In genomic region chr4:68656445-68656973, GRCh38 we compare ENCODE assay signal across 10 cellular contexts. TPM values are rescaled to one million over a fixed set of nuclear protein-coding genes. Genes with fewer than 3 reads are reported as not detected.
A peak's percentile ranks its signal among the peaks of the same experiment; 100 is the strongest.
DNase-seq lines count a peak whose midpoint lies in the region; ATAC-seq, FAIRE-seq and TF ChIP-seq lines count a peak whose summit lies in the region.
"Not testable (repeated sequence)": the region's sequence is repeated elsewhere in the genome, so short reads cannot be mapped to it uniquely, and the experiment has no call there.
"Had no signal": no experiment of that assay in that cellular context is flagged by ENCODE, and none has a peak within 500 bp of the region (broad histone marks: within the 10 kb centered on the region; RNA-seq: fewer than 3 reads in every experiment).

No MANE protein-coding gene starts in this region.

- not testable (repeated sequence) for H3K9ac ChIP-seq in GM12878 (ENCODE audit: control insufficient read depth, insufficient read depth, low read length)
- peak overlapping the region; percentile 72 for H3K9ac ChIP-seq in HepG2 (ENCODE audit: insufficient read depth, low read depth, low read length)

- H3K4me2 ChIP-seq in GM12878 (ENCODE audit: control insufficient read depth, insufficient read depth): peak overlapping the region; percentile 55
- peak overlapping the region; percentile 69 for H3K4me2 ChIP-seq in HepG2 (ENCODE audit: low read depth, low read length)

- CTCF ChIA-PET in GM12878 (lab: Yijun Ruan, JAX): interaction anchor here (0.7 to 1.0 kb wide), 2 partner anchors 31 to 368 kb away, joined by 3 to 4 read pairs; no protein-coding TSS in a partner anchor
- CTCF ChIA-PET in HepG2 (lab: Yijun Ruan, JAX; ENCODE audit: low intra/inter-chr PET ratio, low total read pairs): not testable (repeated sequence)

- POLR2A ChIA-PET in GM12878 (lab: Charles Lee): not testable (repeated sequence)
- POLR2A ChIA-PET in HepG2 (lab: Yijun Ruan, JAX): interaction anchor here (0.9 to 4.0 kb wide), 8 partner anchors 26 to 295 kb away, joined by 3 to 35 read pairs (median 5); partner anchors contain the start of gene UGT2A3

- FAIRE-seq in GM12878 (lab: Jason Lieb, UNC) (peak; percentile 35), HepG2 (lab: Jason Lieb, UNC) (peak; percentile 58)

- peak; percentile 20 for DNase-seq in GM12878 (ENCODE audit: low read depth, low spot score)
- DNase-seq in HepG2 (ENCODE audit: low spot score): peak; percentile 97

- TF ChIP-seq CTCF in GM12878 (IDR thresholded peaks at IDR 0.05 in 2 of 3, conservative IDR thresholded peaks at IDR 0.05 in 1 of 3; ENCODE audit: control insufficient read depth in 2 of 3, extremely low read depth in 1 of 3, insufficient read depth in 1 of 3, low read depth in 3 of 3, low read length in 3 of 3); HepG2 (CRISPR knock-in tag; IDR thresholded peaks at IDR 0.05): not testable (repeated sequence)

- not testable (repeated sequence) for H3K79me2 ChIP-seq in GM12878 (ENCODE audit: control insufficient read depth, insufficient read depth, low read length); HepG2 (ENCODE audit: insufficient read depth, low read length)

- TF ChIP-seq RAD21 in GM12878 (IDR thresholded peaks at IDR 0.05; ENCODE audit: insufficient read depth, low read depth, low read length); HepG2 (CRISPR knock-in tag; IDR thresholded peaks at IDR 0.05): not testable (repeated sequence)

- ATAC-seq in GM18868 (IDR thresholded peaks at IDR 0.05; ENCODE audit: unreplicated experiment) (peak; percentile 52), GM21367 (IDR thresholded peaks at IDR 0.05; ENCODE audit: unreplicated experiment) (peak; percentile 46), HG02642 (IDR thresholded peaks at IDR 0.05; ENCODE audit: poor library complexity, unreplicated experiment) (peak; percentile 50), HG03097 (IDR thresholded peaks at IDR 0.05; ENCODE audit: low FRiP score, unreplicated experiment) (peak; percentile 53), HG03571 (IDR thresholded peaks at IDR 0.05; ENCODE audit: unreplicated experiment) (peak; percentile 58), GM12878 (peak; percentile 73), HepG2 (peak; percentile 91)

- intact Hi-C loops in GM12878 (cut with micrococcal nuclease; ENCODE audit: unreplicated experiment) (loop anchor here (5.0 kb wide), 3 partner anchors 56 to 401 kb away; no protein-coding TSS in a partner anchor), HepG2 (cut with micrococcal nuclease; ENCODE audit: unreplicated experiment) (loop anchor here (1.0 to 10.0 kb wide), 8 partner anchors 76 to 446 kb away; partner anchors contain the start of genes UGT2A3 and UGT2B10)

- not testable (repeated sequence) for TF ChIP-seq EP300 in GM12878 (IDR thresholded peaks at IDR 0.05; ENCODE audit: borderline replicate concordance in 1 of 2, control insufficient read depth in 1 of 2, low read depth in 2 of 2, low read length in 2 of 2)
- peak in 1 of 2 experiments; percentile 86; a peak in 2 of 4 replicates for TF ChIP-seq EP300 in HepG2 (IDR thresholded peaks at IDR 0.05; ENCODE audit: low read depth in 2 of 2, low read length in 2 of 2)
- peak; percentile 67; the same call in 1 of the 2 replicates for TF ChIP-seq EP300 in HepG2 (CRISPR knock-in tag; IDR thresholded peaks at IDR 0.05; ENCODE audit: borderline replicate concordance)

- H2AFZ ChIP-seq in GM12878 (ENCODE audit: control insufficient read depth, low read depth, low read length): peak overlapping the region; percentile 67
- not testable (repeated sequence) for H2AFZ ChIP-seq in HepG2 (ENCODE audit: low read length)

- peak overlapping the region; percentile 55; the same call in 1 of the 2 replicates for H3K27ac ChIP-seq in GM12878 (ENCODE audit: control insufficient read depth, insufficient read depth)
- peak overlapping the region; percentile 95 for H3K27ac ChIP-seq in HepG2 (ENCODE audit: extremely low read length, insufficient read depth, low read length)
- H3K27ac ChIP-seq in urinary bladder (ENCODE audit: low read depth): peak overlapping the region; percentile 38

- H3K4me3 ChIP-seq in GM12878; urinary bladder (ENCODE audit: low read depth, low read length): not testable (repeated sequence)
- H3K4me3 ChIP-seq in HepG2 (replicated peaks in 1 of 3; ENCODE audit: insufficient read depth in 1 of 3, low read depth in 2 of 3, low read length in 3 of 3): peak overlapping the region in 2 of 3 experiments; percentile 26 to 36; a peak in 2 of 6 replicates

- TF ChIP-seq POLR2A in GM12878 (IDR thresholded peaks at IDR 0.05; ENCODE audit: low read depth, low read length); HepG2 (IDR thresholded peaks at IDR 0.05; ENCODE audit: insufficient read depth in 1 of 2, low read depth in 2 of 2, low read length in 2 of 2): not testable (repeated sequence)

- 24% methylated on average over 2 of the region's 2 CpGs for WGBS in GM12878 (ENCODE audit: insufficient coverage, insufficient replicate concordance, low lambda C conversion rate, missing lambda C conversion rate)
- 3% methylated on average over 2 of the region's 2 CpGs for WGBS in HepG2 (ENCODE audit: low lambda C conversion rate)
- 74% methylated on average over 2 of the region's 2 CpGs for WGBS in urinary bladder

- RAD21 ChIA-PET in GM12878 (lab: Charles Lee; ENCODE audit: unreplicated experiment): not testable (repeated sequence)

- in situ Hi-C loops in GM12878 (cut with MboI); HepG2 (cut with HindIII; ENCODE audit: extremely low pct_ligation_motif_present, low pct_unique_long_range_greater_than_20kb): not testable (repeated sequence)

- not testable (repeated sequence) for H3K4me1 ChIP-seq in GM12878 (ENCODE audit: control insufficient read depth, insufficient read depth, low read length); urinary bladder (ENCODE audit: insufficient read depth)
- peaks cover 53% of the 10 kb centered on the region for H3K4me1 ChIP-seq in HepG2 (ENCODE audit: insufficient read depth, low read length)

- H3K9me3 ChIP-seq in GM12878 (replicated peaks; ENCODE audit: control insufficient read depth, insufficient read depth, low read length); HepG2 (ENCODE audit: low read length): not testable (repeated sequence)

- H3K27me3 ChIP-seq in GM12878 (replicated peaks in 1 of 2; ENCODE audit: control insufficient read depth in 2 of 2, insufficient read depth in 2 of 2, low read length in 1 of 2); HepG2 (ENCODE audit: control insufficient read depth in 1 of 2, insufficient read depth in 2 of 2, low read length in 2 of 2): not testable (repeated sequence)

- SMC1A ChIA-PET in GM12878 (lab: Charles Lee; ENCODE audit: uncharacterized antibody, unreplicated experiment): interaction anchor here (0.7 to 1.2 kb wide), 3 partner anchors 9 to 583 kb away, joined by 3 to 4 read pairs (median 3); no protein-coding TSS in a partner anchor

- not testable (repeated sequence) for H3K36me3 ChIP-seq in GM12878 (ENCODE audit: control insufficient read depth in 2 of 2, insufficient read depth in 2 of 2, low read length in 1 of 2); HepG2 (replicated peaks in 1 of 2; ENCODE audit: control insufficient read depth in 1 of 2, insufficient read depth in 2 of 2, low read length in 2 of 2); urinary bladder (ENCODE audit: insufficient read depth)

- not testable (repeated sequence) for BruUV-seq in GM12878 (replicated peaks; lab: Mats Ljungman, UMichigan)
- TSS peak; percentile 78 for BruUV-seq in HepG2 (replicated peaks; lab: Mats Ljungman, UMichigan)

- not testable (repeated sequence) for H4K20me1 ChIP-seq in GM12878 (ENCODE audit: control insufficient read depth, insufficient read depth); HepG2 (ENCODE audit: insufficient read depth, low read length)

RNA-seq across cellular contexts. Expression of gene UGT2B15, which starts 13.9 kb away (rescaled TPM):
- not detected in 2 replicates for total RNA-seq in GM12878 (2013; cell fraction: nucleolus; rRNA removed)
- total RNA-seq in GM12878 (2014; rRNA removed) (not detected in 2 replicates), GM12878 (2014; rRNA removed; fragmentation: Illumina TruSeq; extraction: Trizol) (not detected in 2 replicates), GM12878 (2021) (0.27 TPM in 1 of 2 replicates, not detected in the other), HepG2 (2016; rRNA removed; fragmentation: Illumina TruSeq; extraction: Trizol) (0.04 TPM in 1 of 2 replicates, not detected in the other), urinary bladder (0.26 TPM)
- polyA plus RNA-seq in GM12878 (2011; ENCODE audit: low read depth): not detected
- polyA plus RNA-seq in GM12878 (2011; rRNA removed) (not detected in 2 replicates), GM12878 (2014; fragmentation: Illumina TruSeq; extraction: Trizol) (not detected in 2 replicates), GM12878 (2014; fragmentation: Nextera tagmentation; extraction: Ambion mirVana) (not detected), GM12878 (2014; rRNA removed) (not detected in 2 replicates), GM12878 (2016; fragmentation: Nextera tagmentation; extraction: Ambion mirVana) (not detected), HepG2 (2011; rRNA removed) (0.07 and 0.11 TPM in 2 replicates), urinary bladder (0.08 TPM)
- not detected in 2 replicates for polyA plus RNA-seq in GM12878 (2011; cell fraction: cytosol; rRNA removed)
- polyA plus RNA-seq in GM12878 (2011; cell fraction: nucleus; rRNA removed): not detected in 2 replicates
- not detected in 2 replicates for polyA plus RNA-seq in GM12878 (2012)
- polyA minus RNA-seq in GM12878 (2011; rRNA and poly(A)+ RNA removed): not detected in 2 replicates
- not detected in 2 replicates for polyA minus RNA-seq in GM12878 (2011; cell fraction: cytosol; rRNA and poly(A)+ RNA removed)
- not detected in 2 replicates for polyA minus RNA-seq in GM12878 (2011; cell fraction: nucleus; rRNA and poly(A)+ RNA removed)
- total RNA-seq in HepG2 (2016; cell fraction: cytosol; rRNA removed; fragmentation: Illumina TruSeq; extraction: Trizol; ENCODE audit: low read depth): not detected in 2 replicates
- total RNA-seq in HepG2 (2016; cell fraction: insoluble cytoplasmic fraction; rRNA removed; fragmentation: Illumina TruSeq; extraction: Trizol): 0.09 TPM in 1 of 2 replicates, not detected in the other
- not detected in 2 replicates for total RNA-seq in HepG2 (2016; cell fraction: membrane; rRNA removed; fragmentation: Illumina TruSeq; extraction: Trizol)
- not detected in 2 replicates for total RNA-seq in HepG2 (2016; cell fraction: nucleus; rRNA removed; fragmentation: Illumina TruSeq; extraction: Trizol)
- 0.17 TPM in 1 of 2 replicates, not detected in the other for polyA plus RNA-seq in HepG2 (2011; cell fraction: cytosol; rRNA removed)
- polyA plus RNA-seq in HepG2 (2011; cell fraction: nucleus; rRNA removed): not detected in 2 replicates
- polyA plus RNA-seq in HepG2 (2012): 0.12 and 0.20 TPM in 2 replicates
- not detected in 2 replicates for polyA plus RNA-seq in HepG2 (2016; cell fraction: cytosol; fragmentation: Illumina TruSeq; extraction: Trizol; ENCODE audit: low read depth)
- polyA plus RNA-seq in HepG2 (2016; cell fraction: insoluble cytoplasmic fraction; fragmentation: Illumina TruSeq; extraction: Trizol; ENCODE audit: low read depth): not detected in 2 replicates
- not detected in 2 replicates for polyA plus RNA-seq in HepG2 (2016; cell fraction: membrane; fragmentation: Illumina TruSeq; extraction: Trizol; ENCODE audit: low read depth)
- not detected in 2 replicates for polyA plus RNA-seq in HepG2 (2016; cell fraction: nucleus; fragmentation: Illumina TruSeq; extraction: Trizol; ENCODE audit: insufficient read depth, low read depth)
- 0.12 TPM in 1 of 2 replicates, not detected in the other for polyA minus RNA-seq in HepG2 (2011; rRNA and poly(A)+ RNA removed; ENCODE audit: low replicate concordance)
- not detected in 2 replicates for polyA minus RNA-seq in HepG2 (2011; cell fraction: cytosol; rRNA and poly(A)+ RNA removed)
- polyA minus RNA-seq in HepG2 (2011; cell fraction: nucleus; rRNA and poly(A)+ RNA removed): 0.13 TPM in 1 of 2 replicates, not detected in the other
- total RNA-seq: foreskin keratinocyte, GM23248 had no signal
- polyA plus RNA-seq: foreskin keratinocyte, GM23248 had no signal

Comparison
In these comparisons a context has a peak if more than half of its experiments do, and no peak if none do; other contexts are left out.
1. H3K27ac ChIP-seq: peak in every context shown above with its lines; median percentile 95 in HepG2; 55 in GM12878; 38 in urinary bladder.